ENCODE assay signal across 8 cellular contexts in the genomic region with DNA sequence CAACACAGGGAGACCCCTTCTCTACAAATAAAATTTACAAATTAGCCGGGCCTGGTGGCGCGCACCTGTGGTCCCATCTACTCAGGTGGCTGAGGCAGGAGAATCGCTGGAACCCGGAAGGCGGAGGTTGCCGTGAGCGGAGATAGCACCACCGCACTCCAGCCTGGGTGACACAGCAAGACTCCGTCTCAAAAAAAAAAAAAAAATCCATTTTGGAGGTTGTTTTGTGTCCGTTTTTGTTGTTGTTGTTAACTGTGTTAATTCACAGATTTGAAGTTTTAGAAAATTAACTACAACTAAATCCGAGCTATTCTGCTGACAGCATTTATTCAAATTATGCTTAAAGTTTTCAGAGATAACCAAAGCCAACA. TPM values are rescaled to one million over a fixed set of nuclear protein-coding genes. Genes with fewer than 3 reads are reported as not detected.
DNase-seq lines count a peak whose midpoint lies in the region; ATAC-seq and TF ChIP-seq lines count a peak whose summit lies in the region.

No MANE protein-coding gene starts in this region.

- POLR2A ChIA-PET in PC-9 (lab: Charles Lee; ENCODE audit: unreplicated experiment), result no interaction called here

- H3K36me3 Mint-ChIP-seq in brain, result peaks cover 45% of the 10 kb centered on the region

- BruUV-seq in PC-9 (replicated peaks; lab: Mats Ljungman, UMichigan), result TSS peak; percentile 56

- in situ Hi-C loops in GM23248 (cut with MboI), result no loop called here

- H3K9me2 ChIP-seq in GM23248 (ENCODE audit: insufficient read depth) (no peaks in the 10 kb centered on the region), PC-9 (ENCODE audit: insufficient read depth) (no peaks in the 10 kb centered on the region)

- TF ChIP-seq CTCF in PC-9 (conservative IDR thresholded peaks at IDR 0.05) (no peak), brain (conservative IDR thresholded peaks at IDR 0.05) (no peak), right lobe of liver (IDR thresholded peaks at IDR 0.05) (no peak)

- peak overlapping the region; percentile 88 for H3K4me3 ChIP-seq in GM23248
- peak overlapping the region; percentile 79 for H3K4me3 ChIP-seq in PC-9
- peak overlapping the region; percentile 63 to 74 (median 70) for H3K4me3 ChIP-seq in right lobe of liver

- TF ChIP-seq POLR2A in right lobe of liver (IDR thresholded peaks at IDR 0.05), result no peak

- H3K9me3 Mint-ChIP-seq in brain, result no peaks in the 10 kb centered on the region
- no peaks in the 10 kb centered on the region for H3K9me3 Mint-ChIP-seq in stimulated activated naive CD8-positive, alpha-beta T cell treated with anti-CD3 and anti-CD28 coated beads, Interleukin-15, amount 100 ng/mL, for 72 hours

- H4K20me1 ChIP-seq in GM23248 (ENCODE audit: insufficient read depth), result no peaks in the 10 kb centered on the region
- peaks cover 6% of the 10 kb centered on the region; the same call in 1 of the 2 replicates for H4K20me1 ChIP-seq in PC-9 (ENCODE audit: insufficient read depth)

- peaks cover 7% of the 10 kb centered on the region for H3K27me3 Mint-ChIP-seq in brain
- peaks cover 10% of the 10 kb centered on the region for H3K27me3 Mint-ChIP-seq in stimulated activated naive CD8-positive, alpha-beta T cell treated with anti-CD3 and anti-CD28 coated beads, Interleukin-15, amount 100 ng/mL, for 72 hours

- H3K27me3 ChIP-seq in GM23248 (replicated peaks; ENCODE audit: insufficient read depth) (no peaks in the 10 kb centered on the region), PC-9 (ENCODE audit: insufficient read depth, low read depth) (no peaks in the 10 kb centered on the region), right lobe of liver (no peaks in the 10 kb centered on the region)

- intact Hi-C loops in PC-9 (cut with micrococcal nuclease; ENCODE audit: unreplicated experiment), result loop anchor here (1.0 to 5.0 kb wide), 2 partner anchors 138 to 150 kb away; partner anchors contain the start of gene ELAPOR1
- intact Hi-C loops in right lobe of liver (cut with DNase I), result no loop called here

- peak; percentile 49 for DNase-seq in GM23248
- peak; percentile 42 for DNase-seq in PC-9
- peak in 1 of 3 donors; percentile 45 for DNase-seq in right lobe of liver
- peak; percentile 14 to 40 for DNase-seq in stimulated activated naive CD8-positive, alpha-beta T cell treated with anti-CD3 and anti-CD28 coated beads, Interleukin-15, amount 100 ng/mL, for 72 hours
- no peak for DNase-seq in NCI-H1092 treated with DMSO at 0.1 percent for 48 hours (lab: John Stamatoyannopoulos, UW)
- no peak for DNase-seq in COR-L47 (lab: John Stamatoyannopoulos, UW)
- DNase-seq in NCI-H2196 treated with DMSO at 0.1 percent for 48 hours (lab: John Stamatoyannopoulos, UW; ENCODE audit: unreplicated experiment), result no peak

- H3K4me2 ChIP-seq in GM23248 (ENCODE audit: unreplicated experiment), result peak overlapping the region; percentile 95
- peak overlapping the region; percentile 95 for H3K4me2 ChIP-seq in PC-9

- CTCF ChIA-PET in PC-9 (lab: Charles Lee), result no interaction called here

- H3K4me3 Mint-ChIP-seq in brain, result peak overlapping the region; percentile 82 to 91 (median 87)
- H3K4me3 Mint-ChIP-seq in stimulated activated naive CD8-positive, alpha-beta T cell treated with anti-CD3 and anti-CD28 coated beads, Interleukin-15, amount 100 ng/mL, for 72 hours, result peak overlapping the region; percentile 86 to 94

- H2AFZ ChIP-seq in GM23248 (peak overlapping the region; percentile 91), PC-9 (peak overlapping the region; percentile 95)

- peaks cover 39% of the 10 kb centered on the region for H3K4me1 Mint-ChIP-seq in brain
- peaks cover 33% of the 10 kb centered on the region for H3K4me1 Mint-ChIP-seq in stimulated activated naive CD8-positive, alpha-beta T cell treated with anti-CD3 and anti-CD28 coated beads, Interleukin-15, amount 100 ng/mL, for 72 hours

- H3K27ac ChIP-seq in GM23248 (peak overlapping the region; percentile 93), PC-9 (peak overlapping the region; percentile 87), right lobe of liver (peak overlapping the region; percentile 84 to 95 (median 93))

- peaks cover 7% of the 10 kb centered on the region for H3K4me1 ChIP-seq in GM23248 (ENCODE audit: insufficient read depth)
- peaks cover 16% of the 10 kb centered on the region for H3K4me1 ChIP-seq in PC-9 (replicated peaks; ENCODE audit: insufficient read depth)
- peaks cover 0 to 25% (median 5%) of the 10 kb centered on the region in 4 donors for H3K4me1 ChIP-seq in right lobe of liver

- H3K36me3 ChIP-seq in GM23248 (ENCODE audit: low read depth) (no peaks in the 10 kb centered on the region), PC-9 (ENCODE audit: low read depth) (no peaks in the 10 kb centered on the region; the same call in 1 of the 2 replicates), right lobe of liver (no peaks in the 10 kb centered on the region)

- H3K79me2 ChIP-seq in GM23248 (ENCODE audit: insufficient read depth), result peaks cover 49% of the 10 kb centered on the region
- peaks cover 49% of the 10 kb centered on the region for H3K79me2 ChIP-seq in PC-9 (ENCODE audit: low read depth)

- 21 to 24% methylated on average over 12 of the region's 12 CpGs for WGBS in GM23248 (ENCODE audit: low coverage in 1 of 2, low lambda C conversion rate in 2 of 2, missing lambda C conversion rate in 2 of 2), 2 experiments
- WGBS in right lobe of liver (ENCODE audit: insufficient coverage, low coverage, low lambda C conversion rate, missing lambda C conversion rate), result 5% methylated on average over 12 of the region's 12 CpGs

- peak in 2 of 4 donors; percentile 7 to 17 for ATAC-seq in right lobe of liver
- ATAC-seq in stimulated activated naive CD8-positive, alpha-beta T cell treated with anti-CD3 and anti-CD28 coated beads, Interleukin-15, amount 100 ng/mL, for 72 hours, result peak; percentile 46

- H3K9me3 ChIP-seq in GM23248 (ENCODE audit: low read depth), result no peaks in the 10 kb centered on the region
- H3K9me3 ChIP-seq in PC-9 (ENCODE audit: insufficient read depth, low read depth), result no peaks in the 10 kb centered on the region
- H3K9me3 ChIP-seq in right lobe of liver, result no peaks in the 10 kb centered on the region

- H3K27ac Mint-ChIP-seq in brain, result peak overlapping the region; percentile 36 to 89 (median 82)
- H3K27ac Mint-ChIP-seq in stimulated activated naive CD8-positive, alpha-beta T cell treated with anti-CD3 and anti-CD28 coated beads, Interleukin-15, amount 100 ng/mL, for 72 hours, result peak overlapping the region; percentile 52 to 90

- peaks cover 23% of the 10 kb centered on the region for H3F3A ChIP-seq in GM23248 (ENCODE audit: insufficient read depth)
- peaks cover 17% of the 10 kb centered on the region; the same call in 1 of the 2 replicates for H3F3A ChIP-seq in PC-9 (ENCODE audit: insufficient read depth, low read depth)

- peak overlapping the region; percentile 93 for H3K9ac ChIP-seq in GM23248

RNA-seq across cellular contexts. Expression of gene CLCC1, which starts 0.6 kb away (rescaled TPM):
- 35.3 and 58.0 TPM in 2 replicates for total RNA-seq in GM23248 (2014; rRNA removed; shearing (Covaris generic))
- 34.9 and 36.8 TPM in 2 replicates for polyA plus RNA-seq in GM23248 (2016; fragmentation: Nextera tagmentation; extraction: Ambion mirVana)
- 23.7 and 30.1 TPM in 2 replicates for total RNA-seq in PC-9 (2021)
- polyA plus RNA-seq in brain (ENCODE audit: insufficient read depth, low read depth, low replicate concordance), result 19.5 TPM
- total RNA-seq in right lobe of liver, result 10 to 100 TPM; 14.1 to 22.1 (median 19.5) TPM

Comparison
In these comparisons a context has a peak if more than half of its experiments do, and no peak if none do; other contexts are left out.
1. DNase-seq: peak in GM23248 (single experiment), PC-9 (2 of 2) and stimulated activated naive CD8-positive, alpha-beta T cell treated with anti-CD3 and anti-CD28 coated beads, Interleukin-15, amount 100 ng/mL, for 72 hours (2 of 2); none in NCI-H1092 treated with DMSO at 0.1 percent for 48 hours (single experiment), COR-L47 (single experiment) and NCI-H2196 treated with DMSO at 0.1 percent for 48 hours (single experiment).
2. Peak in every context shown above with its lines, with median percentiles within 50 percentile points of each other: H3K27ac ChIP-seq and H3K4me3 ChIP-seq.